In the genomic region with DNA sequence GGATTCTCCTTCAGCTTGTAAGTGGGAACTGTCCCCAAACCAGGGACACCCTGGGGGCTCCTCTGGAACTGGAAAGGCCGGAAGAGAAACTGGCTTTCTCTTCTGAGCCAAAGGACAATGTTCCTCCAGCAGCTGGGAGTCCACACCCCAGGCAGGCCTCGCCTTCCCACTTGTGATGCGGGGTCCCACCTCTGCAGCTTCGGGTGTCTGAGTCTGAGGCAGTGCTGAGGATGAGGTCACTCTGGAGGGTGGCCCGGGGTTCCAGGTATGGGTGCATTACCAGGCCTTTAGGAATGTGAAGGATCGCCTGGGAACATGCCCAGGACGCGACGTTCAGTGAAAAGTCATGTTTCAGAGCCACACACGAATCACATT, we compare ENCODE assay signal across 1 cellular context.
A peak's percentile ranks its signal among the peaks of the same experiment; 100 is the strongest.
TF ChIP-seq lines count a peak whose summit lies in the region.

No MANE protein-coding gene starts in this region.

TF ChIP-seq in K562, 482 proteins besides CTCF, POLR2A, EP300 and RAD21 (continued from another document):
- TF ChIP-seq, protein P1, sequence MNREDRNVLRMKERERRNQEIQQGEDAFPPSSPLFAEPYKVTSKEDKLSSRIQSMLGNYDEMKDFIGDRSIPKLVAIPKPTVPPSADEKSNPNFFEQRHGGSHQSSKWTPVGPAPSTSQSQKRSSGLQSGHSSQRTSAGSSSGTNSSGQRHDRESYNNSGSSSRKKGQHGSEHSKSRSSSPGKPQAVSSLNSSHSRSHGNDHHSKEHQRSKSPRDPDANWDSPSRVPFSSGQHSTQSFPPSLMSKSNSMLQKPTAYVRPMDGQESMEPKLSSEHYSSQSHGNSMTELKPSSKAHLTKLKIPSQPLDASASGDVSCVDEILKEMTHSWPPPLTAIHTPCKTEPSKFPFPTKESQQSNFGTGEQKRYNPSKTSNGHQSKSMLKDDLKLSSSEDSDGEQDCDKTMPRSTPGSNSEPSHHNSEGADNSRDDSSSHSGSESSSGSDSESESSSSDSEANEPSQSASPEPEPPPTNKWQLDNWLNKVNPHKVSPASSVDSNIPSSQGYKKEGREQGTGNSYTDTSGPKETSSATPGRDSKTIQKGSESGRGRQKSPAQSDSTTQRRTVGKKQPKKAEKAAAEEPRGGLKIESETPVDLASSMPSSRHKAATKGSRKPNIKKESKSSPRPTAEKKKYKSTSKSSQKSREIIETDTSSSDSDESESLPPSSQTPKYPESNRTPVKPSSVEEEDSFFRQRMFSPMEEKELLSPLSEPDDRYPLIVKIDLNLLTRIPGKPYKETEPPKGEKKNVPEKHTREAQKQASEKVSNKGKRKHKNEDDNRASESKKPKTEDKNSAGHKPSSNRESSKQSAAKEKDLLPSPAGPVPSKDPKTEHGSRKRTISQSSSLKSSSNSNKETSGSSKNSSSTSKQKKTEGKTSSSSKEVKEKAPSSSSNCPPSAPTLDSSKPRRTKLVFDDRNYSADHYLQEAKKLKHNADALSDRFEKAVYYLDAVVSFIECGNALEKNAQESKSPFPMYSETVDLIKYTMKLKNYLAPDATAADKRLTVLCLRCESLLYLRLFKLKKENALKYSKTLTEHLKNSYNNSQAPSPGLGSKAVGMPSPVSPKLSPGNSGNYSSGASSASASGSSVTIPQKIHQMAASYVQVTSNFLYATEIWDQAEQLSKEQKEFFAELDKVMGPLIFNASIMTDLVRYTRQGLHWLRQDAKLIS (CRISPR knock-in tag; IDR thresholded peaks at IDR 0.05): 0 out of 2 replicates have a peak, but pooled peaks have one; percentile 24
